In the genomic region with DNA sequence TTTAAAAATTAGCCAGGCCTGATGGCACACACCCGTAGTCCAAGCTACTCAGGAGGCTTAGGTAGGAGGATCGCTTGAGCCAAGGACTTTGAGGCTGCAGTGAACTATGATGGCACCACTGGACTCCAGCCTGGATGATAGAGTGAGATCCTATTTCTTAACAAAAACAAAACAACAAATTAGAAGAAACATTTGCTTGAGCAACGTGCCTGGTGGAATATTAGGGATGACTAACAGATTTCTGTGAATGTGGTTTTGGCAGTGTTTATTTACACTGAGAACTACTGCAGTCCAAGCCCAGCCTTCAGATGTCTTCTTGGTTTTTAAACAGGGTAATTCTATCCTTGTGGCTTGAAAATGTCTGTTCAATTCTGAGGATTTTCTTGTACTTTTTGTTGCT, we compare ENCODE assay signal across 1 cellular context.
TF ChIP-seq lines count a peak whose summit lies in the region.

No MANE protein-coding gene starts in this region.

TF ChIP-seq in GM12878, 131 proteins besides CTCF, POLR2A, EP300 and RAD21 (continued from another document):
- TF ChIP-seq, protein P1, sequence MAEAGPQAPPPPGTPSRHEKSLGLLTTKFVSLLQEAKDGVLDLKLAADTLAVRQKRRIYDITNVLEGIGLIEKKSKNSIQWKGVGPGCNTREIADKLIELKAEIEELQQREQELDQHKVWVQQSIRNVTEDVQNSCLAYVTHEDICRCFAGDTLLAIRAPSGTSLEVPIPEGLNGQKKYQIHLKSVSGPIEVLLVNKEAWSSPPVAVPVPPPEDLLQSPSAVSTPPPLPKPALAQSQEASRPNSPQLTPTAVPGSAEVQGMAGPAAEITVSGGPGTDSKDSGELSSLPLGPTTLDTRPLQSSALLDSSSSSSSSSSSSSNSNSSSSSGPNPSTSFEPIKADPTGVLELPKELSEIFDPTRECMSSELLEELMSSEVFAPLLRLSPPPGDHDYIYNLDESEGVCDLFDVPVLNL (IDR thresholded peaks at IDR 0.05; ENCODE audit: low read depth, low read length), result no peak
- TF ChIP-seq CHD2 (IDR thresholded peaks at IDR 0.05; ENCODE audit: borderline replicate concordance, low read depth, low read length) (no peak), BMI1 (IDR thresholded peaks at IDR 0.05; ENCODE audit: borderline replicate concordance) (no peak), PAX8 (IDR thresholded peaks at IDR 0.05) (no peak), NR2C1 (IDR thresholded peaks at IDR 0.05) (no peak), CHD4 (IDR thresholded peaks at IDR 0.05) (no peak), MEF2B (IDR thresholded peaks at IDR 0.05; ENCODE audit: partially characterized antibody, poor library complexity, severe bottlenecking) (no peak), STAT1 (conservative IDR thresholded peaks at IDR 0.05) (no peak)
